ENCODE assay signal across 9 cellular contexts in the genomic region with DNA sequence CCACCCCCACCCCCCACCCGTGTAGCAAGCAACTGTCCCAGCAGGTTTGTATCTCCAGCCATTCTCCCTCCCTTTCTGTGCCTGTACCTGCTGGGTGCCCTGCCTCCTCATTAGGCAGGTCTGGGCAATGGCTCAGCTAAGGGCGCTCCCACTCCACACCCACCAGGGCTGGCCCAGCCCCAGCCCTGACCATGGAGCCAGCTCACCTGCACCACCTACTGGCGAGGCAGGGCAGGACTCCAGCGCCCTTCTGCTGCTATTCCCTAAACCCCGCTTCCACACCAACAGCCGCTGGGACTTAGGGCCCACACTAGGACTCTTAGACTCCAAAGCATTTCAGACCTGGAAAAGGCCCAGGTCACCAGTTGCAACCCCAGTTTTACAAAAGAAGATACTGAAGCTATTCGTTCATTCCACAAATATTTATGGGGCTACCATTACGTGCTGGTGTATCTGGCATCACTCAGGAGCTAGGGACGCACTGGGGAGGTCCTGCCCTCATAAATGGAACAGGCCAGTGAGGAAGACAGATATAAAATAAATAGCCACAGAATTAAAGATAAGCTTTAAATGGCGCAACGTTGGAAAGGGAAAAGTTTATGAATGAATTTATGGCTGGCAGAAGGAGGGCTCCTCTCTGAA. TPM values are rescaled to one million over a fixed set of nuclear protein-coding genes. Genes with fewer than 3 reads are reported as not detected.
DNase-seq lines count a peak whose midpoint lies in the region; ATAC-seq and TF ChIP-seq lines count a peak whose summit lies in the region.
"Had no signal": no experiment of that assay in that cellular context is flagged by ENCODE, and none has a peak within 500 bp of the region (broad histone marks: within the 10 kb centered on the region; RNA-seq: fewer than 3 reads in every experiment).

No MANE protein-coding gene starts in this region.

- BruUV-seq in A673 (replicated peaks; lab: Mats Ljungman, UMichigan), result no TSS peak

- DNase-seq in A673 (ENCODE audit: low spot score), result peak; percentile 32
- peak; percentile 6 for DNase-seq in SHP77 treated with DMSO at 0.1 percent for 48 hours (lab: John Stamatoyannopoulos, UW)
- peak; percentile 47 for DNase-seq in glutamatergic neuron
- DNase-seq in effector memory CD8-positive, alpha-beta T cell, result no peak
- no peak for DNase-seq in DMS153 treated with DMSO at 0.1 percent for 48 hours (lab: John Stamatoyannopoulos, UW; ENCODE audit: unreplicated experiment)
- DNase-seq in effector CD4-positive, alpha-beta T cell, result no peak

- ATAC-seq in effector memory CD8-positive, alpha-beta T cell (replicated peaks), result no peak
- no peak for ATAC-seq in GM18907 (IDR thresholded peaks at IDR 0.05; ENCODE audit: unreplicated experiment)
- ATAC-seq: body of pancreas had no signal

- POLR2A ChIA-PET in A673 (lab: Charles Lee; ENCODE audit: low non-redundant PET), result no interaction called here

- no peaks in the 10 kb centered on the region for H3K36me3 ChIP-seq in A673 (ENCODE audit: insufficient read depth, low read length, poor library complexity, severe bottlenecking)

- CTCF ChIA-PET in A673 (lab: Charles Lee), result interaction anchor here (0.6 kb wide), 1 partner anchor 244 kb away, joined by 3 read pairs; no protein-coding TSS in a partner anchor

- H3K27ac ChIP-seq in A673 (ENCODE audit: low read depth, low read length, poor library complexity, severe bottlenecking), result no peak overlapping the region
- H3K27ac ChIP-seq: body of pancreas had no signal

- H3K27me3 ChIP-seq in A673 (replicated peaks; ENCODE audit: insufficient read depth, low read depth, low read length, poor library complexity), result peaks cover 3% of the 10 kb centered on the region
- H3K27me3 ChIP-seq: body of pancreas had no signal

- peaks cover 2% of the 10 kb centered on the region for H3K9me3 Mint-ChIP-seq in glutamatergic neuron (ENCODE audit: unreplicated experiment)
- H3K9me3 Mint-ChIP-seq in effector memory CD8-positive, alpha-beta T cell, result no peaks in the 10 kb centered on the region

- no peaks in the 10 kb centered on the region for H3K36me3 Mint-ChIP-seq in glutamatergic neuron (ENCODE audit: unreplicated experiment)
- no peaks in the 10 kb centered on the region for H3K36me3 Mint-ChIP-seq in effector memory CD8-positive, alpha-beta T cell (ENCODE audit: insufficient read depth)

- H3K4me3 ChIP-seq in A673 (ENCODE audit: low read depth, low read length, poor library complexity, severe bottlenecking), result no peak overlapping the region
- H3K4me3 ChIP-seq: body of pancreas had no signal

- peak; percentile 71 for TF ChIP-seq CTCF in A673 (conservative IDR thresholded peaks at IDR 0.05; ENCODE audit: low read depth, low read length)
- TF ChIP-seq CTCF in GM12872 (IDR thresholded peaks at IDR 0.05; ENCODE audit: insufficient read depth, low read depth, low read length), result peak; percentile 88
- TF ChIP-seq CTCF in glutamatergic neuron (IDR thresholded peaks at IDR 0.05; ENCODE audit: partially characterized antibody, unreplicated experiment), result peak; percentile 50

- H3K27me3 Mint-ChIP-seq in glutamatergic neuron (ENCODE audit: unreplicated experiment), result peaks cover 4% of the 10 kb centered on the region
- peaks cover 28 to 37% of the 10 kb centered on the region in 2 donors for H3K27me3 Mint-ChIP-seq in effector memory CD8-positive, alpha-beta T cell

- H3K27ac Mint-ChIP-seq in glutamatergic neuron (ENCODE audit: unreplicated experiment), result no peak overlapping the region
- no peak overlapping the region for H3K27ac Mint-ChIP-seq in effector memory CD8-positive, alpha-beta T cell

- H3K9me3 ChIP-seq in A673 (ENCODE audit: low read depth, low read length, poor library complexity, severe bottlenecking), result no peaks in the 10 kb centered on the region
- H3K9me3 ChIP-seq: body of pancreas had no signal

- H3K4me1 ChIP-seq in A673 (ENCODE audit: insufficient read depth, low read length, poor library complexity, severe bottlenecking), result no peaks in the 10 kb centered on the region
- H3K4me1 ChIP-seq: body of pancreas had no signal

- no peak overlapping the region for H3K4me3 Mint-ChIP-seq in glutamatergic neuron (ENCODE audit: unreplicated experiment)
- no peak overlapping the region for H3K4me3 Mint-ChIP-seq in effector memory CD8-positive, alpha-beta T cell

- intact Hi-C loops in A673 (cut with micrococcal nuclease; ENCODE audit: unreplicated experiment), result no loop called here

- H3K4me1 Mint-ChIP-seq in glutamatergic neuron (ENCODE audit: low read depth, unreplicated experiment), result peaks cover 2% of the 10 kb centered on the region
- peaks cover under 1 to 12% of the 10 kb centered on the region in 2 donors for H3K4me1 Mint-ChIP-seq in effector memory CD8-positive, alpha-beta T cell (ENCODE audit: low read depth in 2 of 2)

RNA-seq across cellular contexts. Expression of gene PGLYRP3, which starts 24.0 kb away (rescaled TPM):
- total RNA-seq in A673 (2021) (not detected in 2 replicates), glutamatergic neuron (ENCODE audit: unreplicated experiment) (not detected)
- total RNA-seq: body of pancreas had no signal

RNA-seq across cellular contexts. Expression of gene LORICRIN, which starts 29.3 kb away (rescaled TPM):
- total RNA-seq in A673 (2021) (not detected in 2 replicates), glutamatergic neuron (ENCODE audit: unreplicated experiment) (not detected)
- total RNA-seq: body of pancreas had no signal

RNA-seq across cellular contexts. Expression of gene PGLYRP4, which starts 59.9 kb away (rescaled TPM):
- total RNA-seq in A673 (2021) (not detected in 2 replicates), glutamatergic neuron (ENCODE audit: unreplicated experiment) (not detected)
- total RNA-seq: body of pancreas had no signal

Comparison
In these comparisons a context has a peak if more than half of its experiments do, and no peak if none do; other contexts are left out.
1. DNase-seq: peak in A673 (single experiment), SHP77 treated with DMSO at 0.1 percent for 48 hours (single experiment) and glutamatergic neuron (single experiment); none in effector memory CD8-positive, alpha-beta T cell (0 of 3), DMS153 treated with DMSO at 0.1 percent for 48 hours (single experiment) and effector CD4-positive, alpha-beta T cell (single experiment).
2. Peak in every context shown above with its lines, with median percentiles within 50 percentile points of each other: CTCF ChIP-seq.